In the genomic region with DNA sequence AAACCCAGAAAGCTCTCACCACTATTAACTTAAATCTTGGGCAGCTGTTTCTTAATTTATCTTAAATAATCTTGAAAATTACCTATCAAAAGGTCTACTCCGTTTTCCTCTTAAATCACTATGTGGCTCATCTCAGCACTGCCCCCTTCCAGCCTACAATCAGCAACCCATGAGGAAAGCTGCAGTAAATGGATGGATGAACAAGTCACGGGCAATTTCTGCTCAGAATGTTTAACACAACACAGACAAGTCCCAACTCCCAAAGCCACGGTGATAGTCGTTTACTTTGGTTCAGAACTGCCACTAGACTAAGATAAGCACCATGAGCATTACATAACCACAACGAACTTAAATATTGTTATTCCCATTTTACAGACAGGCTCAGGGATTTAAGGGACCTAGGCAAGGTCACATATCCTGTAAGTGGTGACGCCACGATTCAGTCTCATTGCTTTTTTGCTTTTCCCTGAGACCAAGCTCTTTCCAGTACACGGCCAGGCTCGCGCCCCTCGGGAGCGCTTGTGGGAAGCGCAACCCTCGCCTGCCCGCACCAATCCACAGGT, we compare ENCODE assay signal across 8 cellular contexts. TPM values are rescaled to one million over a fixed set of nuclear protein-coding genes. Genes with fewer than 3 reads are reported as not detected.
DNase-seq lines count a peak whose midpoint lies in the region; ATAC-seq, FAIRE-seq and TF ChIP-seq lines count a peak whose summit lies in the region.

No MANE protein-coding gene starts in this region.

- peak overlapping the region; percentile 84 for H3K27ac Mint-ChIP-seq in activated naive CD4-positive, alpha-beta T cell treated with anti-CD3 and anti-CD28 coated beads, Interleukin-2, amount 10 ng/mL, durations not matched to agents 7 days and 5 days
- peak overlapping the region; percentile 76 for H3K27ac Mint-ChIP-seq in activated CD8-positive, alpha-beta T cell treated with anti-CD3 and anti-CD28 coated beads for 36 hours

- peak overlapping the region; percentile 87 for H3K4me3 Mint-ChIP-seq in activated naive CD4-positive, alpha-beta T cell treated with anti-CD3 and anti-CD28 coated beads, Interleukin-2, amount 10 ng/mL, durations not matched to agents 7 days and 5 days
- H3K4me3 Mint-ChIP-seq in activated CD8-positive, alpha-beta T cell treated with anti-CD3 and anti-CD28 coated beads for 36 hours = peak overlapping the region; percentile 86

- POLR2A ChIA-PET in activated CD8-positive, alpha-beta T cell treated with anti-CD3 and anti-CD28 coated beads for 36 hours (lab: Charles Lee) = interaction anchor here (0.6 to 2.7 kb wide), 8 partner anchors 9 to 475 kb away, joined by 3 to 13 read pairs (median 5); partner anchors contain the start of genes DNAJA1, NDUFB6 and RIGI

- intact Hi-C loops in activated CD8-positive, alpha-beta T cell treated with anti-CD3 and anti-CD28 coated beads for 36 hours (cut with micrococcal nuclease) = loop anchor here (2.0 kb wide), 1 partner anchor 23 kb away; the partner anchor contains the start of gene RIGI

- no peak for TF ChIP-seq CTCF in activated CD8-positive, alpha-beta T cell treated with anti-CD3 and anti-CD28 coated beads for 36 hours (IDR thresholded peaks at IDR 0.05)

- no peak for FAIRE-seq in frontal cortex (lab: Jason Lieb, UNC)

- H3K27me3 Mint-ChIP-seq in activated naive CD4-positive, alpha-beta T cell treated with anti-CD3 and anti-CD28 coated beads, Interleukin-2, amount 10 ng/mL, durations not matched to agents 7 days and 5 days = no peaks in the 10 kb centered on the region
- H3K27me3 Mint-ChIP-seq in activated CD8-positive, alpha-beta T cell treated with anti-CD3 and anti-CD28 coated beads for 36 hours = no peaks in the 10 kb centered on the region

- H3K36me3 Mint-ChIP-seq in activated naive CD4-positive, alpha-beta T cell treated with anti-CD3 and anti-CD28 coated beads, Interleukin-2, amount 10 ng/mL, durations not matched to agents 7 days and 5 days = peaks cover 24% of the 10 kb centered on the region
- H3K36me3 Mint-ChIP-seq in activated CD8-positive, alpha-beta T cell treated with anti-CD3 and anti-CD28 coated beads for 36 hours (ENCODE audit: low read depth) = peaks cover 37% of the 10 kb centered on the region

- peak; percentile 20 for ATAC-seq in HG03280 (IDR thresholded peaks at IDR 0.05; ENCODE audit: unreplicated experiment)
- ATAC-seq in activated CD8-positive, alpha-beta T cell treated with anti-CD3 and anti-CD28 coated beads for 36 hours = peak; percentile 7

- H3K9me3 Mint-ChIP-seq in activated naive CD4-positive, alpha-beta T cell treated with anti-CD3 and anti-CD28 coated beads, Interleukin-2, amount 10 ng/mL, durations not matched to agents 7 days and 5 days = no peaks in the 10 kb centered on the region
- H3K9me3 Mint-ChIP-seq in activated CD8-positive, alpha-beta T cell treated with anti-CD3 and anti-CD28 coated beads for 36 hours = no peaks in the 10 kb centered on the region

- DNase-seq in activated naive CD4-positive, alpha-beta T cell treated with anti-CD3 and anti-CD28 coated beads, Interleukin-2, amount 10 ng/mL, durations not matched to agents 7 days and 5 days = no peak
- DNase-seq in activated naive CD4-positive, alpha-beta T cell treated with Interleukin-2 at 50 U/mL for 16 hours = no peak
- DNase-seq in activated CD8-positive, alpha-beta T cell treated with anti-CD3 and anti-CD28 coated beads for 36 hours = no peak
- DNase-seq in frontal cortex (ENCODE audit: low spot score in 2 of 2) = peak; percentile 28 to 31
- peak; percentile 39 for DNase-seq in putamen (ENCODE audit: low spot score)
- DNase-seq in DMS153 (lab: John Stamatoyannopoulos, UW) = no peak
- DNase-seq in activated CD4-positive, CD25-positive, alpha-beta regulatory T cell treated with anti-CD3 and anti-CD28 coated beads, Interleukin-2, amount 50 U/mL, for 72 hours = no peak

- peaks cover 36% of the 10 kb centered on the region for H3K4me1 Mint-ChIP-seq in activated naive CD4-positive, alpha-beta T cell treated with anti-CD3 and anti-CD28 coated beads, Interleukin-2, amount 10 ng/mL, durations not matched to agents 7 days and 5 days
- H3K4me1 Mint-ChIP-seq in activated CD8-positive, alpha-beta T cell treated with anti-CD3 and anti-CD28 coated beads for 36 hours (ENCODE audit: low read depth) = peaks cover 49% of the 10 kb centered on the region

- CTCF ChIA-PET in activated naive CD4-positive, alpha-beta T cell treated with anti-CD3 and anti-CD28 coated beads, Interleukin-2, amount 10 ng/mL, durations not matched to agents 7 days and 5 days (lab: Charles Lee) = interaction anchor here (1.0 to 3.4 kb wide), 7 partner anchors 13 to 171 kb away, joined by 3 to 20 read pairs (median 8); partner anchors contain the start of gene RIGI
- CTCF ChIA-PET in activated CD8-positive, alpha-beta T cell treated with anti-CD3 and anti-CD28 coated beads for 36 hours (lab: Charles Lee) = interaction anchor here (0.6 to 3.7 kb wide), 9 partner anchors 16 to 595 kb away, joined by 3 to 22 read pairs (median 9); partner anchors contain the start of genes NDUFB6 and RIGI

RNA-seq across cellular contexts. Expression of gene SMIM27, which starts 2.0 kb away (rescaled TPM):
- 10 to 100 TPM; 28.0 to 30.9 TPM for total RNA-seq in activated CD8-positive, alpha-beta T cell treated with anti-CD3 and anti-CD28 coated beads for 36 hours
- total RNA-seq in frontal cortex = 3.3 TPM

RNA-seq across cellular contexts. Expression of gene TOPORS, which starts 2.3 kb away (rescaled TPM):
- total RNA-seq in activated CD8-positive, alpha-beta T cell treated with anti-CD3 and anti-CD28 coated beads for 36 hours = 10 to 100 TPM; 13.3 to 14.2 TPM
- total RNA-seq in frontal cortex = 59.1 TPM

RNA-seq across cellular contexts. Expression of gene NDUFB6, which starts 22.8 kb away (rescaled TPM):
- total RNA-seq in activated CD8-positive, alpha-beta T cell treated with anti-CD3 and anti-CD28 coated beads for 36 hours = 10 to 100 TPM; 61.4 to 63.4 TPM
- total RNA-seq in frontal cortex = 44.8 TPM

RNA-seq across cellular contexts. Expression of gene RIGI, which starts 24.1 kb away (rescaled TPM):
- 1 to 10 TPM; 5.4 to 5.6 TPM for total RNA-seq in activated CD8-positive, alpha-beta T cell treated with anti-CD3 and anti-CD28 coated beads for 36 hours
- 6.9 TPM for total RNA-seq in frontal cortex

Comparison
In these comparisons a context has a peak if more than half of its experiments do, and no peak if none do; other contexts are left out.
1. DNase-seq: peak in frontal cortex (2 of 2) and putamen (single experiment); none in activated naive CD4-positive, alpha-beta T cell treated with anti-CD3 and anti-CD28 coated beads, Interleukin-2, amount 10 ng/mL, durations not matched to agents 7 days and 5 days (single experiment), activated naive CD4-positive, alpha-beta T cell treated with Interleukin-2 at 50 U/mL for 16 hours (single experiment), activated CD8-positive, alpha-beta T cell treated with anti-CD3 and anti-CD28 coated beads for 36 hours (single experiment), DMS153 (single experiment) and activated CD4-positive, CD25-positive, alpha-beta regulatory T cell treated with anti-CD3 and anti-CD28 coated beads, Interleukin-2, amount 50 U/mL, for 72 hours (single experiment).